19 cellular contexts compared by ENCODE assay signal in genomic region chr16:57109500-57110105, GRCh38.
"Had no signal": no experiment of that assay in that cellular context is flagged by ENCODE, and none has a peak within 500 bp of the region (broad histone marks: within the 10 kb centered on the region; RNA-seq: fewer than 3 reads in every experiment).

No MANE protein-coding gene starts in this region.

- H3K9me3 ChIP-seq: esophagus squamous epithelium, gastroesophageal sphincter, mucosa of descending colon, sigmoid colon, stomach, thoracic aorta, transverse colon had no signal

- H3K27me3 ChIP-seq: esophagus squamous epithelium, gastroesophageal sphincter, sigmoid colon, stomach, transverse colon had no signal

- H3K4me3 ChIP-seq: esophagus squamous epithelium, gastroesophageal sphincter, mucosa of descending colon, sigmoid colon, skin epidermis, stomach, thoracic aorta, transverse colon had no signal

- DNase-seq: cortex of kidney; effector memory CD4-positive, alpha-beta T cell; esophagus squamous epithelium; foreskin fibroblast; glutamatergic neuron; islet precursor cell; mammary epithelial cell; mucosa of descending colon; posterior cingulate gyrus; sigmoid colon; stimulated activated CD4-positive, alpha-beta T cell treated with anti-CD3 and anti-CD28 coated beads, Interleukin-2, amount 100 ng/mL, for 24 hours; stimulated activated CD4-positive, alpha-beta T cell treated with anti-CD3 and anti-CD28 coated beads, Interleukin-4, amount 100 ng/mL, for 4 hours; stimulated activated naive CD4-positive, alpha-beta T cell; stomach; substantia nigra; transverse colon had no signal

- H3K36me3 ChIP-seq: sigmoid colon, thoracic aorta had no signal

- H3K4me1 ChIP-seq: sigmoid colon had no signal

- H3K27ac ChIP-seq: esophagus squamous epithelium, gastroesophageal sphincter, sigmoid colon, skin epidermis, stomach, thoracic aorta, transverse colon had no signal
